ENCODE assay signal across 25 cellular contexts in genomic region chr12:86724716-86725115, GRCh38.
DNase-seq lines count a peak whose midpoint lies in the region; ATAC-seq, FAIRE-seq and TF ChIP-seq lines count a peak whose summit lies in the region.
"Had no signal": no experiment of that assay in that cellular context is flagged by ENCODE, and none has a peak within 500 bp of the region (broad histone marks: within the 10 kb centered on the region; RNA-seq: fewer than 3 reads in every experiment).

No MANE protein-coding gene starts in this region.

- H3K4me3 Mint-ChIP-seq in activated T-cell treated with anti-CD3 and anti-CD28 coated beads, Interleukin-2, amount 50 U/mL, for 72 hours = no peak overlapping the region
- H3K4me3 Mint-ChIP-seq: activated CD4-positive, alpha-beta memory T cell treated with anti-CD3 and anti-CD28 coated beads, Interleukin-2, amount 10 ng/mL, durations not matched to agents 7 days and 5 days; activated naive CD8-positive, alpha-beta T cell had no signal

- POLR2A ChIA-PET in GM12878 (lab: Charles Lee) = no interaction called here

- TF ChIP-seq EP300 in GM12878 (IDR thresholded peaks at IDR 0.05; ENCODE audit: borderline replicate concordance in 1 of 2, control insufficient read depth in 1 of 2, low read depth in 2 of 2, low read length in 2 of 2) = no peak

- RAD21 ChIA-PET in GM12878 (lab: Charles Lee; ENCODE audit: unreplicated experiment) = no interaction called here

- intact Hi-C loops in GM12878 (cut with micrococcal nuclease; ENCODE audit: unreplicated experiment) = no loop called here
- intact Hi-C loops in thyroid gland (cut with DNase I) = no loop called here

- no peaks in the 10 kb centered on the region for H3K79me2 ChIP-seq in GM12878 (ENCODE audit: control insufficient read depth, insufficient read depth, low read length)
- H3K79me2 ChIP-seq in hepatocyte = no peaks in the 10 kb centered on the region

- no peak for TF ChIP-seq CTCF in AG10803 (conservative IDR thresholded peaks at IDR 0.05; ENCODE audit: low read length)
- TF ChIP-seq CTCF in GM12878 (IDR thresholded peaks at IDR 0.05 in 2 of 3, conservative IDR thresholded peaks at IDR 0.05 in 1 of 3; ENCODE audit: control insufficient read depth in 2 of 3, extremely low read depth in 1 of 3, insufficient read depth in 1 of 3, low read depth in 3 of 3, low read length in 3 of 3) = no peak
- no peak for TF ChIP-seq CTCF in hepatocyte (IDR thresholded peaks at IDR 0.05; ENCODE audit: poor library complexity)
- no peak for TF ChIP-seq CTCF in thyroid gland (IDR thresholded peaks at IDR 0.05)

- DNase-seq in AG10803 (ENCODE audit: low read depth) = peak; percentile 78
- peak; percentile 86 for DNase-seq in HCEC 1CT
- DNase-seq in GM12878 (ENCODE audit: low read depth, low spot score) = no peak
- no peak for DNase-seq in hepatocyte (ENCODE audit: low spot score)
- DNase-seq in activated T-cell treated with anti-CD3 and anti-CD28 coated beads, Interleukin-2, amount 50 U/mL, for 72 hours = no peak
- no peak for DNase-seq in NCI-H2196 (lab: John Stamatoyannopoulos, UW; ENCODE audit: unreplicated experiment)
- DNase-seq in thyroid gland = no peak
- DNase-seq: activated CD4-positive, alpha-beta memory T cell treated with anti-CD3 and anti-CD28 coated beads, Interleukin-2, amount 10 ng/mL, durations not matched to agents 7 days and 5 days; activated T-cell treated with anti-CD3 and anti-CD28 coated beads, Interleukin-2, amount 50 U/mL, for 48 hours; AML-193; central memory CD4-positive, alpha-beta T cell; effector memory CD4-positive, alpha-beta T cell; NCI-H1436; NCI-H2171 treated with DMSO at 0.1 percent for 48 hours; nucleus accumbens; right lobe of liver; stimulated activated CD4-positive, alpha-beta T cell treated with anti-CD3 and anti-CD28 coated beads, Interleukin-2, amount 100 ng/mL, for 24 hours; WERI-Rb-1 had no signal

- ATAC-seq in GM12878 (peak; percentile 54; the same call in 1 of the 3 replicates), GM19397 (IDR thresholded peaks at IDR 0.05; ENCODE audit: unreplicated experiment) (no peak)
- no peak for ATAC-seq in activated T-cell treated with anti-CD3 and anti-CD28 coated beads, Interleukin-2, amount 50 U/mL, for 72 hours (replicated peaks in 1 of 2)
- ATAC-seq: foreskin keratinocyte, HCT116, left lung, right lobe of liver, Right ventricle myocardium inferior had no signal

- no peaks in the 10 kb centered on the region for H3K27me3 Mint-ChIP-seq in activated T-cell treated with anti-CD3 and anti-CD28 coated beads, Interleukin-2, amount 50 U/mL, for 72 hours (ENCODE audit: low read depth)
- H3K27me3 Mint-ChIP-seq: activated CD4-positive, alpha-beta memory T cell treated with anti-CD3 and anti-CD28 coated beads, Interleukin-2, amount 10 ng/mL, durations not matched to agents 7 days and 5 days; activated naive CD8-positive, alpha-beta T cell had no signal

- H3K4me3 ChIP-seq in AG10803 (ENCODE audit: low read length) (no peak overlapping the region), GM12878 (no peak overlapping the region), hepatocyte (no peak overlapping the region), thyroid gland (replicated peaks in 1 of 3) (no peak overlapping the region)
- H3K4me3 ChIP-seq: left lung, right lobe of liver had no signal

- TF ChIP-seq RAD21 in GM12878 (IDR thresholded peaks at IDR 0.05; ENCODE audit: insufficient read depth, low read depth, low read length) = no peak

- no peaks in the 10 kb centered on the region for H3K4me1 Mint-ChIP-seq in activated T-cell treated with anti-CD3 and anti-CD28 coated beads, Interleukin-2, amount 50 U/mL, for 72 hours (ENCODE audit: low read depth)
- H3K4me1 Mint-ChIP-seq: activated CD4-positive, alpha-beta memory T cell treated with anti-CD3 and anti-CD28 coated beads, Interleukin-2, amount 10 ng/mL, durations not matched to agents 7 days and 5 days had no signal

- H2AFZ ChIP-seq in GM12878 (ENCODE audit: control insufficient read depth, low read depth, low read length) (no peak overlapping the region), hepatocyte (no peak overlapping the region)

- H3K9me3 Mint-ChIP-seq in activated T-cell treated with anti-CD3 and anti-CD28 coated beads, Interleukin-2, amount 50 U/mL, for 72 hours = peaks cover 0 to 5% of the 10 kb centered on the region in 2 donors
- H3K9me3 Mint-ChIP-seq: activated CD4-positive, alpha-beta memory T cell treated with anti-CD3 and anti-CD28 coated beads, Interleukin-2, amount 10 ng/mL, durations not matched to agents 7 days and 5 days had no signal

- H3K4me2 ChIP-seq in GM12878 (ENCODE audit: control insufficient read depth, insufficient read depth) = no peak overlapping the region
- H3K4me2 ChIP-seq in hepatocyte = no peak overlapping the region

- no TSS peak for BruUV-seq in GM12878 (replicated peaks; lab: Mats Ljungman, UMichigan)

- H3K36me3 Mint-ChIP-seq in activated T-cell treated with anti-CD3 and anti-CD28 coated beads, Interleukin-2, amount 50 U/mL, for 72 hours (ENCODE audit: insufficient read depth in 2 of 2) = no peaks in the 10 kb centered on the region
- H3K36me3 Mint-ChIP-seq: activated naive CD8-positive, alpha-beta T cell had no signal

- CTCF ChIA-PET in GM12878 (lab: Yijun Ruan, JAX) = no interaction called here

- no peak overlapping the region for H3K27ac Mint-ChIP-seq in activated T-cell treated with anti-CD3 and anti-CD28 coated beads, Interleukin-2, amount 50 U/mL, for 72 hours
- H3K27ac Mint-ChIP-seq: activated CD4-positive, alpha-beta memory T cell treated with anti-CD3 and anti-CD28 coated beads, Interleukin-2, amount 10 ng/mL, durations not matched to agents 7 days and 5 days; activated naive CD8-positive, alpha-beta T cell had no signal

- no peak overlapping the region for H3K9ac ChIP-seq in GM12878 (ENCODE audit: control insufficient read depth, insufficient read depth, low read length)

- SMC1A ChIA-PET in GM12878 (lab: Charles Lee; ENCODE audit: uncharacterized antibody, unreplicated experiment) = no interaction called here

- H3K36me3 ChIP-seq in GM12878 (ENCODE audit: control insufficient read depth in 2 of 2, insufficient read depth in 2 of 2, low read length in 1 of 2) (no peaks in the 10 kb centered on the region), hepatocyte (replicated peaks; ENCODE audit: insufficient read depth, low read depth) (no peaks in the 10 kb centered on the region), thyroid gland (no peaks in the 10 kb centered on the region)
- H3K36me3 ChIP-seq: left lung, right lobe of liver, WERI-Rb-1 had no signal

- FAIRE-seq in GM12878 (lab: Jason Lieb, UNC) = no peak
- FAIRE-seq: G401.6 had no signal

- H3K27me3 ChIP-seq in GM12878 (replicated peaks in 1 of 2; ENCODE audit: control insufficient read depth in 2 of 2, insufficient read depth in 2 of 2, low read length in 1 of 2) = no peaks in the 10 kb centered on the region
- H3K27me3 ChIP-seq in hepatocyte = no peaks in the 10 kb centered on the region
- H3K27me3 ChIP-seq in thyroid gland = no peaks in the 10 kb centered on the region
- H3K27me3 ChIP-seq: foreskin keratinocyte, left lung, right lobe of liver had no signal

- no peaks in the 10 kb centered on the region for H3K4me1 ChIP-seq in GM12878 (ENCODE audit: control insufficient read depth, insufficient read depth, low read length)
- H3K4me1 ChIP-seq in hepatocyte (ENCODE audit: insufficient read depth) = peaks cover 7% of the 10 kb centered on the region
- H3K4me1 ChIP-seq in thyroid gland = no peaks in the 10 kb centered on the region
- H3K4me1 ChIP-seq: left lung, right lobe of liver had no signal

- H4K20me1 ChIP-seq in GM12878 (ENCODE audit: control insufficient read depth, insufficient read depth) (no peaks in the 10 kb centered on the region), hepatocyte (ENCODE audit: insufficient read depth, poor library complexity, severe bottlenecking) (no peaks in the 10 kb centered on the region)

- H3K9me2 ChIP-seq in hepatocyte (replicated peaks; ENCODE audit: insufficient read depth) = no peaks in the 10 kb centered on the region

- in situ Hi-C loops in GM12878 (cut with MboI) = no loop called here

- H3K9me3 ChIP-seq in GM12878 (replicated peaks; ENCODE audit: control insufficient read depth, insufficient read depth, low read length) (no peaks in the 10 kb centered on the region), hepatocyte (ENCODE audit: low read depth) (no peaks in the 10 kb centered on the region), thyroid gland (no peaks in the 10 kb centered on the region)
- H3K9me3 ChIP-seq: left lung, right lobe of liver had no signal

- WGBS in GM12878 (ENCODE audit: insufficient coverage, insufficient replicate concordance, low lambda C conversion rate, missing lambda C conversion rate) = 5% methylated on average over 1 of the region's 1 CpG
- WGBS in hepatocyte (ENCODE audit: low lambda C conversion rate, missing lambda C conversion rate) = 57% methylated on average over 1 of the region's 1 CpG
- 85 to 100% methylated on average over 1 of the region's 1 CpG for whole genome bisulfite sequencing in thyroid gland, 2 donors

- no peak for TF ChIP-seq POLR2A in GM12878 (IDR thresholded peaks at IDR 0.05; ENCODE audit: low read depth, low read length)
- TF ChIP-seq POLR2A in thyroid gland (IDR thresholded peaks at IDR 0.05) = no peak

- H3K27ac ChIP-seq in GM12878 (ENCODE audit: control insufficient read depth, insufficient read depth) (no peak overlapping the region), hepatocyte (peak overlapping the region; percentile 53), thyroid gland (no peak overlapping the region)
- H3K27ac ChIP-seq: foreskin keratinocyte, left lung, right lobe of liver, WERI-Rb-1 had no signal

TF ChIP-seq in GM12878, 131 proteins besides CTCF, POLR2A, EP300 and RAD21:
- TF ChIP-seq SPI1 (IDR thresholded peaks at IDR 0.05; ENCODE audit: borderline replicate concordance, insufficient read depth, low read depth, low read length) (no peak), RUNX3 (IDR thresholded peaks at IDR 0.05; ENCODE audit: low read length) (peak; percentile 54; the same call in 1 of the 2 replicates)

Comparison
In these comparisons a context has a peak if more than half of its experiments do, and no peak if none do; other contexts are left out.
1. DNase-seq: peak in AG10803 (single experiment) and HCEC 1CT (single experiment); none in GM12878 (single experiment), hepatocyte (single experiment), activated T-cell treated with anti-CD3 and anti-CD28 coated beads, Interleukin-2, amount 50 U/mL, for 72 hours (0 of 2), NCI-H2196 (single experiment) and thyroid gland (0 of 2).